In genomic region chr12:62581288-62582064, GRCh38 we compare ENCODE assay signal across 8 cellular contexts.
DNase-seq lines count a peak whose midpoint lies in the region; ATAC-seq, FAIRE-seq and TF ChIP-seq lines count a peak whose summit lies in the region.

No MANE protein-coding gene starts in this region.

- DNase-seq in DMS153 treated with DMSO at 0.1 percent for 48 hours (lab: John Stamatoyannopoulos, UW; ENCODE audit: unreplicated experiment): peak; percentile 63
- peak; percentile 74 for DNase-seq in GM23248
- peak; percentile 14 to 37 for DNase-seq in NCI-H2081 (lab: John Stamatoyannopoulos, UW)
- no peak for DNase-seq in WTC11 (ENCODE audit: low spot score)
- peak; percentile 49 for DNase-seq in Right ventricle myocardium superior
- DNase-seq in retinal pigment epithelial cell (ENCODE audit: low read depth): no peak
- DNase-seq in posterior vena cava (ENCODE audit: low spot score): no peak
- no peak for DNase-seq in GM19239 (ENCODE audit: insufficient read length, low spot score)

- no peaks in the 10 kb centered on the region for H3K9me2 ChIP-seq in GM23248 (ENCODE audit: insufficient read depth)

- CTCF ChIA-PET in WTC11 (lab: Charles Lee): interaction anchor here (0.6 to 4.0 kb wide), 59 partner anchors 9 to 570 kb away, joined by 3 to 93 read pairs (median 4); partner anchors contain the start of genes AVPR1A and MON2

- no peaks in the 10 kb centered on the region for H4K20me1 ChIP-seq in GM23248 (ENCODE audit: insufficient read depth)

- peaks cover 20% of the 10 kb centered on the region; the same call in 1 of the 2 replicates for H3K36me3 ChIP-seq in GM23248 (ENCODE audit: low read depth)

- intact Hi-C loops in Right ventricle myocardium superior (cut with DNase I): loop anchor here (5.0 kb wide), 1 partner anchor 211 kb away; no protein-coding TSS in a partner anchor
- intact Hi-C loops in posterior vena cava (cut with DNase I): loop anchor here in 1 of 2 donors (2.0 kb wide), 1 partner anchor 217 kb away; no protein-coding TSS in a partner anchor

- H3K4me1 Mint-ChIP-seq in WTC11: peaks cover 4% of the 10 kb centered on the region; the same call in 1 of the 2 replicates

- no peak for TF ChIP-seq CTCF in WTC11 (IDR thresholded peaks at IDR 0.05)
- peak; percentile 68 for TF ChIP-seq CTCF in retinal pigment epithelial cell (conservative IDR thresholded peaks at IDR 0.05; ENCODE audit: low read depth, low read length)

- no peak overlapping the region for H3K27ac Mint-ChIP-seq in WTC11

- H3K4me3 Mint-ChIP-seq in WTC11: no peak overlapping the region

- peaks cover 19% of the 10 kb centered on the region for H3F3A ChIP-seq in GM23248 (ENCODE audit: insufficient read depth)

- H3K36me3 Mint-ChIP-seq in WTC11: peaks cover 11% of the 10 kb centered on the region; the same call in 1 of the 2 replicates

- H3K4me3 ChIP-seq in GM23248 (no peak overlapping the region), retinal pigment epithelial cell (ENCODE audit: low read length) (no peak overlapping the region)

- no peaks in the 10 kb centered on the region for H3K27me3 Mint-ChIP-seq in WTC11 (ENCODE audit: low read depth)

- peaks cover 6% of the 10 kb centered on the region; the same call in 1 of the 2 replicates for H3K4me1 ChIP-seq in GM23248 (ENCODE audit: insufficient read depth)

- 66 to 67% methylated on average over 12 of the region's 12 CpGs for WGBS in GM23248 (ENCODE audit: low coverage in 1 of 2, low lambda C conversion rate in 2 of 2, missing lambda C conversion rate in 2 of 2), 2 experiments

- no peaks in the 10 kb centered on the region for H3K79me2 ChIP-seq in GM23248 (ENCODE audit: insufficient read depth)

- H3K9me3 ChIP-seq in GM23248 (ENCODE audit: low read depth): no peaks in the 10 kb centered on the region

- peak overlapping the region; percentile 11 for H3K4me2 ChIP-seq in GM23248 (ENCODE audit: unreplicated experiment)

- peak; percentile 88 for ATAC-seq in WTC11
- ATAC-seq in Right ventricle myocardium superior (ENCODE audit: poor library complexity): peak; percentile 94

- no peak overlapping the region for H3K27ac ChIP-seq in GM23248

- no peak overlapping the region for H2AFZ ChIP-seq in GM23248

- no peaks in the 10 kb centered on the region for H3K27me3 ChIP-seq in GM23248 (replicated peaks; ENCODE audit: insufficient read depth)

- POLR2A ChIA-PET in WTC11 (lab: Charles Lee): interaction anchor here (0.6 to 1.1 kb wide), 2 partner anchors 10 to 21 kb away, joined by 3 read pairs; no protein-coding TSS in a partner anchor

- in situ Hi-C loops in GM23248 (cut with MboI): loop anchor here (10.0 to 25.0 kb wide), 2 partner anchors 213 to 481 kb away; no protein-coding TSS in a partner anchor

- FAIRE-seq in GM19239 (lab: Jason Lieb, UNC): no peak

- 0 out of 2 replicates have a peak overlapping the region, but pooled peaks have one; percentile 1 for H3K9ac ChIP-seq in GM23248

- 0 out of 2 replicates have a peak, but pooled peaks cover 4% of the 10 kb centered on the region for H3K9me3 Mint-ChIP-seq in WTC11

TF ChIP-seq in WTC11, 78 proteins besides CTCF, POLR2A, EP300 and RAD21:
- no peak for TF ChIP-seq PRRX2 (CRISPR knock-in tag; IDR thresholded peaks at IDR 0.05)
- no peak for TF ChIP-seq ESRRA (CRISPR knock-in tag; IDR thresholded peaks at IDR 0.05; ENCODE audit: borderline replicate concordance)
- no peak for TF ChIP-seq SOX15 (CRISPR knock-in tag; IDR thresholded peaks at IDR 0.05)
- no peak for TF ChIP-seq ZBTB43 (CRISPR knock-in tag; IDR thresholded peaks at IDR 0.05)
- TF ChIP-seq OVOL2 (CRISPR knock-in tag; IDR thresholded peaks at IDR 0.05; ENCODE audit: borderline replicate concordance): no peak
- no peak for TF ChIP-seq ZNF396 (CRISPR knock-in tag; IDR thresholded peaks at IDR 0.05; ENCODE audit: borderline replicate concordance)
- TF ChIP-seq CREB1 (CRISPR knock-in tag; IDR thresholded peaks at IDR 0.05): no peak
- TF ChIP-seq ATF6 (CRISPR knock-in tag; IDR thresholded peaks at IDR 0.05): no peak
- TF ChIP-seq, protein P1, sequence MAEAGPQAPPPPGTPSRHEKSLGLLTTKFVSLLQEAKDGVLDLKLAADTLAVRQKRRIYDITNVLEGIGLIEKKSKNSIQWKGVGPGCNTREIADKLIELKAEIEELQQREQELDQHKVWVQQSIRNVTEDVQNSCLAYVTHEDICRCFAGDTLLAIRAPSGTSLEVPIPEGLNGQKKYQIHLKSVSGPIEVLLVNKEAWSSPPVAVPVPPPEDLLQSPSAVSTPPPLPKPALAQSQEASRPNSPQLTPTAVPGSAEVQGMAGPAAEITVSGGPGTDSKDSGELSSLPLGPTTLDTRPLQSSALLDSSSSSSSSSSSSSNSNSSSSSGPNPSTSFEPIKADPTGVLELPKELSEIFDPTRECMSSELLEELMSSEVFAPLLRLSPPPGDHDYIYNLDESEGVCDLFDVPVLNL (CRISPR knock-in tag; IDR thresholded peaks at IDR 0.05; ENCODE audit: borderline replicate concordance, low read depth): no peak
- no peak for TF ChIP-seq E2F1 (CRISPR knock-in tag; IDR thresholded peaks at IDR 0.05)
- no peak for TF ChIP-seq CBFB (CRISPR knock-in tag; IDR thresholded peaks at IDR 0.05; ENCODE audit: low read depth)
- TF ChIP-seq ZBTB21 (CRISPR knock-in tag; IDR thresholded peaks at IDR 0.05; ENCODE audit: borderline replicate concordance): no peak
- TF ChIP-seq EMX1 (CRISPR knock-in tag; IDR thresholded peaks at IDR 0.05): no peak
TF ChIP-seq in WTC11: peak in this region for 0.

Comparison
In these comparisons a context has a peak if more than half of its experiments do, and no peak if none do; other contexts are left out.
1. DNase-seq: peak in DMS153 treated with DMSO at 0.1 percent for 48 hours (single experiment), GM23248 (single experiment), NCI-H2081 (2 of 2) and Right ventricle myocardium superior (single experiment); none in WTC11 (single experiment), retinal pigment epithelial cell (single experiment), posterior vena cava (single experiment) and GM19239 (single experiment).